ENCODE assay signal across 18 cellular contexts in the genomic region with DNA sequence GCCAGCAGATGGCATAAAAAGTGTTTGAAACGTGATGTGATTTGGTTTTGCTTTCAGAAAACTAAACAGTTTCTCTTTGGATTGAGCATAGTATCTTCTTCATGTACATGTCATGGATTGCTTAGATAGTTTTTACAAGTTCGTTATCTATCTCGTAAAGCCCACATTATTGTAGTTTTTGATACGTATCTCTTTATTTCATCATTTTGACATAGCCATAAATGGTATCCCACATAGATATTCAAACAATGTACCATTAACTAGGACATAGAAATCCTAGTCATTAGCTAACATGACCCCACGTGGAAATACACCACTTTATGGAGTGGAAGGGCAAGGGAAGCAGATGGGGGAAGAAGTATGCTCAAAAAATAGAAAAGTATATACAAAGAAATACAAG.
"Had no signal": no experiment of that assay in that cellular context is flagged by ENCODE, and none has a peak within 500 bp of the region (broad histone marks: within the 10 kb centered on the region; RNA-seq: fewer than 3 reads in every experiment).

No MANE protein-coding gene starts in this region.

- H3K4me3 ChIP-seq: SJSA1, SK-N-MC had no signal

- DNase-seq: KBM-7, MV-4-11, NCI-H1048, NCI-H1105, NCI-H1417, NCI-H1436 treated with DMSO at 0.1 percent for 48 hours, NCI-H1694, NCI-H187 treated with DMSO at 0.1 percent for 48 hours, NCI-H2029 treated with DMSO at 0.1 percent for 48 hours, NCI-H2227 treated with DMSO at 0.1 percent for 48 hours, NCI-H524, NCI-H526 treated with DMSO at 0.1 percent for 48 hours, NCI-H774, Right ventricle myocardium superior, RPMI8226, SIG-M5 had no signal

- H3K27ac ChIP-seq: SJSA1, SK-N-MC had no signal
